ENCODE assay signal across 9 cellular contexts in genomic region chr1:26161408-26162219, GRCh38. TPM values are rescaled to one million over a fixed set of nuclear protein-coding genes. Genes with fewer than 3 reads are reported as not detected.
A peak's percentile ranks its signal among the peaks of the same experiment; 100 is the strongest.
DNase-seq lines count a peak whose midpoint lies in the region; ATAC-seq and TF ChIP-seq lines count a peak whose summit lies in the region.
"Had no signal": no experiment of that assay in that cellular context is flagged by ENCODE, and none has a peak within 500 bp of the region (broad histone marks: within the 10 kb centered on the region; RNA-seq: fewer than 3 reads in every experiment).

No MANE protein-coding gene starts in this region.

- DNase-seq in activated T-cell treated with anti-CD3 and anti-CD28 coated beads for 24 hours (ENCODE audit: low read depth) (peak; percentile 32), activated T-cell treated with anti-CD3 and anti-CD28 coated beads for 4 hours (no peak), RPMI7951 (ENCODE audit: low read depth) (peak; percentile 49), astrocyte of the cerebellum (ENCODE audit: low read depth) (no peak), hepatocyte (ENCODE audit: low spot score) (peak; percentile 80)

- peak overlapping the region; percentile 36 for H3K4me3 ChIP-seq in astrocyte of the cerebellum (ENCODE audit: low read depth, low read length)
- H3K4me3 ChIP-seq in hepatocyte, result peak overlapping the region; percentile 27
- H3K4me3 ChIP-seq in rectal smooth muscle tissue (ENCODE audit: low read length), result peak overlapping the region; percentile 54

- H3K79me2 ChIP-seq in hepatocyte, result no peaks in the 10 kb centered on the region

- H3K27ac ChIP-seq in hepatocyte (no peak overlapping the region), rectal smooth muscle tissue (ENCODE audit: low read depth, low read length) (no peak overlapping the region)

- no peaks in the 10 kb centered on the region for H4K20me1 ChIP-seq in hepatocyte (ENCODE audit: insufficient read depth, poor library complexity, severe bottlenecking)

- 3% methylated on average over 61 of the region's 98 CpGs for WGBS in hepatocyte (ENCODE audit: low lambda C conversion rate, missing lambda C conversion rate)

- H3K4me1 ChIP-seq in hepatocyte (ENCODE audit: insufficient read depth), result peaks cover 20% of the 10 kb centered on the region
- peaks cover 3% of the 10 kb centered on the region for H3K4me1 ChIP-seq in rectal smooth muscle tissue (ENCODE audit: control insufficient read depth, insufficient read depth, low read length)

- H3K27me3 ChIP-seq in hepatocyte, result peaks cover 15% of the 10 kb centered on the region
- no peaks in the 10 kb centered on the region for H3K27me3 ChIP-seq in rectal smooth muscle tissue (ENCODE audit: control insufficient read depth, insufficient read depth, low read length)

- peak overlapping the region; percentile 97 for H3K4me2 ChIP-seq in hepatocyte

- H3K9ac ChIP-seq in rectal smooth muscle tissue (ENCODE audit: low read length), result peak overlapping the region; percentile 4

- no peaks in the 10 kb centered on the region for H3K9me2 ChIP-seq in hepatocyte (replicated peaks; ENCODE audit: insufficient read depth)

- in situ Hi-C loops in astrocyte of the cerebellum (cut with HindIII; ENCODE audit: low sequenced_read_pairs), result no loop called here

- TF ChIP-seq CTCF in astrocyte of the cerebellum (IDR thresholded peaks at IDR 0.05; ENCODE audit: low read depth, low read length, missing control alignments) (no peak), hepatocyte (IDR thresholded peaks at IDR 0.05; ENCODE audit: poor library complexity) (peak; percentile 15)

- H3K36me3 ChIP-seq in hepatocyte (replicated peaks; ENCODE audit: insufficient read depth, low read depth) (no peaks in the 10 kb centered on the region), rectal smooth muscle tissue (ENCODE audit: control insufficient read depth, insufficient read depth, low read length) (no peaks in the 10 kb centered on the region)

- ATAC-seq in GM21786 (IDR thresholded peaks at IDR 0.05; ENCODE audit: unreplicated experiment), result no peak
- ATAC-seq in GM19324 (IDR thresholded peaks at IDR 0.05; ENCODE audit: low FRiP score, unreplicated experiment), result no peak

- no peaks in the 10 kb centered on the region for H3K9me3 ChIP-seq in hepatocyte (ENCODE audit: low read depth)

- peak overlapping the region; percentile 86 for H2AFZ ChIP-seq in hepatocyte

RNA-seq across cellular contexts. Expression of gene FAM110D, which starts 2.7 kb away (rescaled TPM):
- total RNA-seq in RPMI7951 (2014; rRNA removed; shearing (Covaris generic)), result not detected in 2 replicates
- 0.10 and 0.16 TPM in 2 replicates for total RNA-seq in hepatocyte
- 0.40 and 0.44 TPM in 2 replicates for polyA plus RNA-seq in hepatocyte

RNA-seq across cellular contexts. Expression of gene C1orf232, which starts 7.1 kb away (rescaled TPM):
- not detected in 2 replicates for total RNA-seq in RPMI7951 (2014; rRNA removed; shearing (Covaris generic))
- total RNA-seq in hepatocyte, result not detected in 2 replicates
- polyA plus RNA-seq in hepatocyte, result not detected in 2 replicates
- total RNA-seq: glomerular endothelial cell had no signal

RNA-seq across cellular contexts. Expression of gene ZNF593, which starts 8.1 kb away (rescaled TPM):
- 26.4 and 32.1 TPM in 2 replicates for total RNA-seq in RPMI7951 (2014; rRNA removed; shearing (Covaris generic))
- total RNA-seq in hepatocyte, result 20.5 and 25.7 TPM in 2 replicates
- 69.1 and 71.8 TPM in 2 replicates for polyA plus RNA-seq in hepatocyte

RNA-seq across cellular contexts. Expression of gene ZNF593OS, which starts 10.0 kb away (rescaled TPM):
- not detected in 2 replicates for total RNA-seq in RPMI7951 (2014; rRNA removed; shearing (Covaris generic))
- total RNA-seq in hepatocyte, result 0.10 TPM in 1 of 2 replicates, not detected in the other
- polyA plus RNA-seq in hepatocyte, result 0.45 and 2.1 TPM in 2 replicates
- total RNA-seq: glomerular endothelial cell had no signal

RNA-seq across cellular contexts. Expression of gene CNKSR1, which starts 15.7 kb away (rescaled TPM):
- total RNA-seq in RPMI7951 (2014; rRNA removed; shearing (Covaris generic)), result under 0.01 and 0.12 TPM in 2 replicates
- 13.3 and 18.1 TPM in 2 replicates for total RNA-seq in hepatocyte
- 31.4 and 38.6 TPM in 2 replicates for polyA plus RNA-seq in hepatocyte
- total RNA-seq: glomerular endothelial cell had no signal

Comparison
In these comparisons a context has a peak if more than half of its experiments do, and no peak if none do; other contexts are left out.
1. DNase-seq: peak in activated T-cell treated with anti-CD3 and anti-CD28 coated beads for 24 hours (single experiment), RPMI7951 (single experiment) and hepatocyte (single experiment); none in activated T-cell treated with anti-CD3 and anti-CD28 coated beads for 4 hours (single experiment) and astrocyte of the cerebellum (single experiment).
2. Peak in every context shown above with its lines, with median percentiles within 50 percentile points of each other: H3K4me3 ChIP-seq.